In the genomic region with DNA sequence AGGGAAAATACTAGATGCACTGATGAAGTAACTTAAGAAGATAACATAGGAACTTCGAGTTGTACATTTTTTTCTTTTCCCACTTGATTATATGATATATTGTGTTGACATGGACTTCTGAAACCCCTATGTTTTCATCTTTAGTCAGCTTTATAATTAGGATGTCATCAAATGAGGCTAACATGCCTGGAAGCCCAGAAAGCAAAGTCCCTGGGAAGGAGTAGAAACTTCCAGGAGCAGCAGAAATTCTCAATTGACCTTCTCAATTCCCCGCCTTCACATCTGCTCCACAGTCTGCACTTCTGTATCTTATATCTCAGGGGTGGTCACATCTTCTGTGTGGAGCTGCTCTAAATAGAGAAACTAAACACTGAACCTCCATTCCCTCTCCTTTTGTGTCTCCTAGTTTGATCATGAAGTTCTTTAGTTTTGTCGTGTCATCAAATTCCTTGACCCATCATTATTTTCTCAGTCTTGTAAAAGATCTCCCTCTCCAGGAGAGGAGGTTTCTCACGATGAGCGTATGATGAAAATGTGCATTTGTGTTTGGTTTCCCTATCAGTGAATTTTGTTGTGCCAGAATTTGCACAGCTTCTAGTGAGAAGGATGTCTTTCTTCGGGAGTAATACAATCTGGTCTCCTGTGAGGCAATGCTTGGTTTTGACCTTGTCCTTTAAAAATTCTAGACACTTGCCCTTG, we compare ENCODE assay signal across 17 cellular contexts.
DNase-seq lines count a peak whose midpoint lies in the region; ATAC-seq and TF ChIP-seq lines count a peak whose summit lies in the region.
"Had no signal": no experiment of that assay in that cellular context is flagged by ENCODE, and none has a peak within 500 bp of the region (broad histone marks: within the 10 kb centered on the region; RNA-seq: fewer than 3 reads in every experiment).

No MANE protein-coding gene starts in this region.

- peak; percentile 39 for DNase-seq in Daoy (ENCODE audit: low read depth)
- DNase-seq in SK-N-SH, result no peak
- DNase-seq in fibroblast of peridontal ligament (ENCODE audit: extremely low read depth), result peak; percentile 14
- DNase-seq in sigmoid colon, result no peak
- DNase-seq in HuH-7 (ENCODE audit: low spot score), result no peak
- no peak for DNase-seq in left lobe of liver (ENCODE audit: low spot score)
- DNase-seq: activated CD4-positive, alpha-beta T cell treated with anti-CD3 and anti-CD28 coated beads for 4 hours; activated naive CD8-positive, alpha-beta T cell treated with anti-CD3 and anti-CD28 coated beads, Interleukin-2, amount 10 ng/mL, durations not matched to agents 7 days and 5 days; DMS79 treated with DMSO at 0.1 percent for 48 hours; NCI-H2081; NCI-H82; nucleus accumbens; small intestine had no signal

- peaks cover 22% of the 10 kb centered on the region for H3F3A ChIP-seq in SK-N-SH (replicated peaks; ENCODE audit: insufficient read depth)

- no peak for TF ChIP-seq RAD21 in SK-N-SH (IDR thresholded peaks at IDR 0.05; ENCODE audit: low read length)

- H3K9me2 ChIP-seq in SK-N-SH, result no peaks in the 10 kb centered on the region

- POLR2A ChIA-PET in SK-N-SH (lab: Yijun Ruan, JAX), result no interaction called here

- intact Hi-C loops in sigmoid colon (cut with DNase I), result no loop called here

- H2AFZ ChIP-seq in SK-N-SH (ENCODE audit: low read depth), result peak overlapping the region; percentile 10; the same call in 1 of the 2 replicates

- H4K20me1 ChIP-seq in SK-N-SH (ENCODE audit: insufficient read depth), result no peaks in the 10 kb centered on the region

- TF ChIP-seq EP300 in SK-N-SH (IDR thresholded peaks at IDR 0.05; ENCODE audit: borderline replicate concordance in 1 of 2, low read depth in 1 of 2, low read length in 1 of 2), result no peak
- TF ChIP-seq EP300 in sigmoid colon (IDR thresholded peaks at IDR 0.05), result no peak

- H3K4me2 ChIP-seq in SK-N-SH, result peak overlapping the region; percentile 1; the same call in 1 of the 2 replicates

- no peak for TF ChIP-seq CTCF in SK-N-SH (IDR thresholded peaks at IDR 0.05)
- TF ChIP-seq CTCF in sigmoid colon (IDR thresholded peaks at IDR 0.05), result no peak

- H3K4me1 ChIP-seq in SK-N-SH (ENCODE audit: control insufficient read depth in 1 of 2, insufficient read depth in 2 of 2, low read depth in 1 of 2, low read length in 1 of 2), result peaks cover 0 to 18% of the 10 kb centered on the region in 2 experiments
- peaks cover 0 to 20% (median 12%) of the 10 kb centered on the region in 4 donors for H3K4me1 ChIP-seq in sigmoid colon

- no peaks in the 10 kb centered on the region for H3K79me2 ChIP-seq in SK-N-SH (ENCODE audit: insufficient read depth)

- CTCF ChIA-PET in SK-N-SH (lab: Yijun Ruan, JAX), result interaction anchor here (1.2 kb wide), 1 partner anchor 15 kb away, joined by 3 read pairs; no protein-coding TSS in a partner anchor

- 74% methylated on average over 6 of the region's 6 CpGs for WGBS in SK-N-SH (ENCODE audit: low lambda C conversion rate)
- 91% methylated on average over 6 of the region's 6 CpGs for WGBS in sigmoid colon, 2 donors

- H3K9me3 ChIP-seq in SK-N-SH (peaks cover 11% of the 10 kb centered on the region; the same call in 1 of the 2 replicates), sigmoid colon (peaks cover 0 to 10% (median 6%) of the 10 kb centered on the region in 4 donors)

- H3K4me3 ChIP-seq in SK-N-SH (ENCODE audit: low read depth in 2 of 2, low read length in 1 of 2) (no peak overlapping the region), sigmoid colon (no peak overlapping the region)
- H3K4me3 ChIP-seq: GM12878, MG63 had no signal

- peak overlapping the region; percentile 90 to 94; a peak in 3 of 4 replicates for H3K27ac ChIP-seq in SK-N-SH (ENCODE audit: low read depth in 2 of 2, low read length in 1 of 2)
- peak overlapping the region in 3 of 4 donors; percentile 48 to 71 (median 70) for H3K27ac ChIP-seq in sigmoid colon

- ATAC-seq in GM19467 (IDR thresholded peaks at IDR 0.05; ENCODE audit: unreplicated experiment), result no peak
- ATAC-seq in HG03342 (IDR thresholded peaks at IDR 0.05; ENCODE audit: unreplicated experiment), result no peak
- no peak for ATAC-seq in left lobe of liver
- ATAC-seq: GM12878 had no signal

- no peak for TF ChIP-seq POLR2A in sigmoid colon (IDR thresholded peaks at IDR 0.05)

- peak overlapping the region; percentile 51 for H3K9ac ChIP-seq in SK-N-SH

- H3K36me3 ChIP-seq in SK-N-SH (replicated peaks in 1 of 2; ENCODE audit: control insufficient read depth in 1 of 2, insufficient read depth in 2 of 2, low read length in 1 of 2) (peaks cover 0 to 8% of the 10 kb centered on the region in 2 experiments), sigmoid colon (no peaks in the 10 kb centered on the region)
- H3K36me3 ChIP-seq: MG63 had no signal

- H3K27me3 ChIP-seq in SK-N-SH (ENCODE audit: insufficient read depth), result no peaks in the 10 kb centered on the region
- H3K27me3 ChIP-seq in sigmoid colon, result no peaks in the 10 kb centered on the region
- H3K27me3 ChIP-seq: MG63 had no signal

TF ChIP-seq in SK-N-SH, 30 proteins besides CTCF, POLR2A, EP300 and RAD21:
- TF ChIP-seq FOXJ3 (CRISPR knock-in tag; IDR thresholded peaks at IDR 0.05) (no peak), POLR2AphosphoS5 (IDR thresholded peaks at IDR 0.05; ENCODE audit: low read depth, low read length) (no peak), FOXM1 (IDR thresholded peaks at IDR 0.05; ENCODE audit: low read depth) (no peak), MXI1 (IDR thresholded peaks at IDR 0.05; ENCODE audit: low read depth, low read length) (no peak), TAF1 (IDR thresholded peaks at IDR 0.05; ENCODE audit: borderline replicate concordance, low read depth, low read length) (no peak), YY1 (IDR thresholded peaks at IDR 0.05; ENCODE audit: low read depth) (no peak), TEAD4 (IDR thresholded peaks at IDR 0.05; ENCODE audit: borderline replicate concordance, insufficient read depth) (no peak), GATA2 (CRISPR knock-in tag; IDR thresholded peaks at IDR 0.05) (no peak), TCF12 (IDR thresholded peaks at IDR 0.05) (no peak), ZBTB33 (IDR thresholded peaks at IDR 0.05; ENCODE audit: borderline replicate concordance, low read depth) (no peak), RCOR1 (IDR thresholded peaks at IDR 0.05; ENCODE audit: low read length) (no peak), USF2 (IDR thresholded peaks at IDR 0.05; ENCODE audit: borderline replicate concordance, low read depth, low read length) (no peak), NRF1 (IDR thresholded peaks at IDR 0.05; ENCODE audit: low read depth, low read length) (no peak), JUND (IDR thresholded peaks at IDR 0.05) (no peak), SIN3A (IDR thresholded peaks at IDR 0.05; ENCODE audit: borderline replicate concordance, low read depth, low read length) (no peak), CHD2 (IDR thresholded peaks at IDR 0.05; ENCODE audit: low read length, partially characterized antibody) (no peak), EZH2phosphoT487 (IDR thresholded peaks at IDR 0.05; ENCODE audit: borderline replicate concordance, low read depth) (no peak)
- TF ChIP-seq, protein P1, sequence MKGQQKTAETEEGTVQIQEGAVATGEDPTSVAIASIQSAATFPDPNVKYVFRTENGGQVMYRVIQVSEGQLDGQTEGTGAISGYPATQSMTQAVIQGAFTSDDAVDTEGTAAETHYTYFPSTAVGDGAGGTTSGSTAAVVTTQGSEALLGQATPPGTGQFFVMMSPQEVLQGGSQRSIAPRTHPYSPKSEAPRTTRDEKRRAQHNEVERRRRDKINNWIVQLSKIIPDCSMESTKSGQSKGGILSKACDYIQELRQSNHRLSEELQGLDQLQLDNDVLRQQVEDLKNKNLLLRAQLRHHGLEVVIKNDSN (IDR thresholded peaks at IDR 0.05; ENCODE audit: borderline replicate concordance, low read depth), result no peak
- TF ChIP-seq, protein P2, sequence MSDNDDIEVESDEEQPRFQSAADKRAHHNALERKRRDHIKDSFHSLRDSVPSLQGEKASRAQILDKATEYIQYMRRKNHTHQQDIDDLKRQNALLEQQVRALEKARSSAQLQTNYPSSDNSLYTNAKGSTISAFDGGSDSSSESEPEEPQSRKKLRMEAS (IDR thresholded peaks at IDR 0.05; ENCODE audit: low read depth), result no peak
- TF ChIP-seq, protein P3, sequence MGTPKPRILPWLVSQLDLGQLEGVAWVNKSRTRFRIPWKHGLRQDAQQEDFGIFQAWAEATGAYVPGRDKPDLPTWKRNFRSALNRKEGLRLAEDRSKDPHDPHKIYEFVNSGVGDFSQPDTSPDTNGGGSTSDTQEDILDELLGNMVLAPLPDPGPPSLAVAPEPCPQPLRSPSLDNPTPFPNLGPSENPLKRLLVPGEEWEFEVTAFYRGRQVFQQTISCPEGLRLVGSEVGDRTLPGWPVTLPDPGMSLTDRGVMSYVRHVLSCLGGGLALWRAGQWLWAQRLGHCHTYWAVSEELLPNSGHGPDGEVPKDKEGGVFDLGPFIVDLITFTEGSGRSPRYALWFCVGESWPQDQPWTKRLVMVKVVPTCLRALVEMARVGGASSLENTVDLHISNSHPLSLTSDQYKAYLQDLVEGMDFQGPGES (IDR thresholded peaks at IDR 0.05; ENCODE audit: low read depth, low read length), result no peak

Comparison
In these comparisons a context has a peak if more than half of its experiments do, and no peak if none do; other contexts are left out.
1. DNase-seq: peak in Daoy (single experiment) and fibroblast of peridontal ligament (single experiment); none in SK-N-SH (single experiment), sigmoid colon (single experiment), HuH-7 (single experiment) and left lobe of liver (single experiment).